17 cellular contexts compared by ENCODE assay signal in the genomic region with DNA sequence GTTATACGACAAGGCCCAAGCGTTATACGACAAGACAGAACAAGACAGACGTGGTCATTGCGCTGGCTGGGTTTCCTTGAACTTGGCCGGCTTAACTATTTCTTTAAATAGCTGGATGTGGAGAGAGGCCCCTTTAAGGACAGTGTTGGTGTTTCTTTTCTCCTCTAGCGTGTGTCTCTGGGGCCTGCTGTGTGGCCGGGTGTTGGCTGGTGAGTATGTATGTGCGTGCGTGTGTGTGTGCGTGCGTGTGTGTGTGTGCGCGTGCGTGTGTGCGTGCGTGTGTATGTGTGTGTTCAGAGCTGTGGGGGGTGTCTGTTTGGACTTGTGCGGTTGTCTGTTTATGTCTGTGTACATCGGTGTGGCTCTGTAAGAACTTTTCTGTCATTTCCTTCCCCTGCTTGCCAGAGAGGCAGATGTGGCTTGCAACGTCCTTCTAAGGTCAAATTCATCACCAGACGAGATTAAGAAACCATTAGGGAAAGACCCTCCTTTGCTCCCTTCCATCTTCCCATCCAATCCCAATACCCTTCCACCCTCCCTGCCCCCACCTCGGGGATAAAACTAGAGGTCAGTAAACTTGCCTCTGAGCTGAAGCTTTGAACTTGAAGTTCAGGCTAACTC.
DNase-seq lines count a peak whose midpoint lies in the region; ATAC-seq, FAIRE-seq and TF ChIP-seq lines count a peak whose summit lies in the region.
"Had no signal": no experiment of that assay in that cellular context is flagged by ENCODE, and none has a peak within 500 bp of the region (broad histone marks: within the 10 kb centered on the region; RNA-seq: fewer than 3 reads in every experiment).

No MANE protein-coding gene starts in this region.

- TF ChIP-seq EP300 in HepG2 (IDR thresholded peaks at IDR 0.05; ENCODE audit: low read depth in 2 of 2, low read length in 2 of 2): no peak
- TF ChIP-seq EP300 in HepG2 (CRISPR knock-in tag; IDR thresholded peaks at IDR 0.05; ENCODE audit: borderline replicate concordance): no peak

- H2BK12ac ChIP-seq in mesenchymal stem cell (ENCODE audit: low read length in 2 of 2): peak overlapping the region in 1 of 2 experiments; percentile 89

- no peak overlapping the region for H2AK5ac ChIP-seq in mesenchymal stem cell (ENCODE audit: low read length, severe bottlenecking)

- no peak overlapping the region for H2BK15ac ChIP-seq in mesenchymal stem cell (ENCODE audit: low read depth, poor library complexity, severe bottlenecking)

- H2AFZ ChIP-seq in HepG2 (ENCODE audit: low read length): no peak overlapping the region
- no peak overlapping the region for H2AFZ ChIP-seq in mesenchymal stem cell (ENCODE audit: low read depth, low read length)

- 81% methylated on average over 22 of the region's 22 CpGs for WGBS in liver
- WGBS in HepG2 (ENCODE audit: low lambda C conversion rate): 87% methylated on average over 17 of the region's 22 CpGs
- 55% methylated on average over 19 of the region's 22 CpGs for WGBS in mesenchymal stem cell

- TF ChIP-seq CTCF in liver (IDR thresholded peaks at IDR 0.05; ENCODE audit: low read depth, low read length, missing input control) (no peak), HepG2 (CRISPR knock-in tag; IDR thresholded peaks at IDR 0.05) (no peak)

- BruUV-seq in HepG2 (replicated peaks; lab: Mats Ljungman, UMichigan): no TSS peak

- no peaks in the 10 kb centered on the region for H4K20me1 ChIP-seq in HepG2 (ENCODE audit: insufficient read depth, low read length)

- CTCF ChIA-PET in HepG2 (lab: Yijun Ruan, JAX; ENCODE audit: low intra/inter-chr PET ratio, low total read pairs): no interaction called here

- H3K36me3 Mint-ChIP-seq in activated T-helper 1 cell treated with anti-CD3 and anti-CD28 coated beads, Interleukin-12 subunit alpha, Interleukin-12 subunit beta, Interleukin-2, Interleukin-4 antibody, amounts not matched to agents 30 ng/mL and 10 ng/mL and 1 ng/mL, durations not matched to agents 14 hours and 24 hours and 36 hours (ENCODE audit: low read depth): no peaks in the 10 kb centered on the region

- peak overlapping the region; percentile 87 for H4K91ac ChIP-seq in mesenchymal stem cell (ENCODE audit: low read length)

- DNase-seq in HepG2 (ENCODE audit: low spot score): no peak
- DNase-seq in fibroblast of gingiva (ENCODE audit: low read depth): peak; percentile 64
- DNase-seq in mesenchymal stem cell: peak; percentile 98
- no peak for DNase-seq in posterior cingulate gyrus
- no peak for DNase-seq in RKO (ENCODE audit: low spot score)
- no peak for DNase-seq in activated T-helper 1 cell treated with anti-CD3 and anti-CD28 coated beads, Interleukin-12 subunit alpha, Interleukin-12 subunit beta, Interleukin-2, Interleukin-4 antibody, amounts not matched to agents 30 ng/mL and 10 ng/mL and 1 ng/mL, durations not matched to agents 14 hours and 24 hours and 36 hours (ENCODE audit: low spot score)
- DNase-seq: activated CD4-positive, alpha-beta memory T cell treated with anti-CD3 and anti-CD28 coated beads, Interleukin-2, amount 10 ng/mL, durations not matched to agents 7 days and 5 days; effector memory CD8-positive, alpha-beta T cell; NCI-H2029 treated with DMSO at 0.1 percent for 48 hours; NCI-H774; SIG-M5 had no signal

- H3K4me3 ChIP-seq in liver (ENCODE audit: low read depth in 1 of 3, low read length in 3 of 3) (no peak overlapping the region), HepG2 (replicated peaks in 1 of 3; ENCODE audit: insufficient read depth in 1 of 3, low read depth in 2 of 3, low read length in 3 of 3) (no peak overlapping the region), mesenchymal stem cell (ENCODE audit: insufficient read depth in 1 of 2, low read depth in 1 of 2, low read length in 2 of 2) (peak overlapping the region in 1 of 2 experiments; percentile 40)
- H3K4me3 ChIP-seq: A549, HAP-1, skin epidermis had no signal

- POLR2A ChIA-PET in HepG2 (lab: Yijun Ruan, JAX): no interaction called here

- in situ Hi-C loops in HepG2 (cut with HindIII; ENCODE audit: extremely low pct_ligation_motif_present, low pct_unique_long_range_greater_than_20kb): no loop called here

- no peak overlapping the region for H3K27ac Mint-ChIP-seq in activated T-helper 1 cell treated with anti-CD3 and anti-CD28 coated beads, Interleukin-12 subunit alpha, Interleukin-12 subunit beta, Interleukin-2, Interleukin-4 antibody, amounts not matched to agents 30 ng/mL and 10 ng/mL and 1 ng/mL, durations not matched to agents 14 hours and 24 hours and 36 hours
- H3K27ac Mint-ChIP-seq: activated CD4-positive, alpha-beta memory T cell treated with anti-CD3 and anti-CD28 coated beads, Interleukin-2, amount 10 ng/mL, durations not matched to agents 7 days and 5 days; effector memory CD8-positive, alpha-beta T cell had no signal

- TF ChIP-seq POLR2A in HepG2 (IDR thresholded peaks at IDR 0.05; ENCODE audit: insufficient read depth in 1 of 2, low read depth in 2 of 2, low read length in 2 of 2): no peak

- no peaks in the 10 kb centered on the region for H3K27me3 Mint-ChIP-seq in activated T-helper 1 cell treated with anti-CD3 and anti-CD28 coated beads, Interleukin-12 subunit alpha, Interleukin-12 subunit beta, Interleukin-2, Interleukin-4 antibody, amounts not matched to agents 30 ng/mL and 10 ng/mL and 1 ng/mL, durations not matched to agents 14 hours and 24 hours and 36 hours (ENCODE audit: insufficient read depth)
- H3K27me3 Mint-ChIP-seq: activated CD4-positive, alpha-beta memory T cell treated with anti-CD3 and anti-CD28 coated beads, Interleukin-2, amount 10 ng/mL, durations not matched to agents 7 days and 5 days; effector memory CD8-positive, alpha-beta T cell had no signal

- H3K9ac ChIP-seq in liver (ENCODE audit: low read depth in 1 of 2, low read length in 2 of 2) (no peak overlapping the region), HepG2 (ENCODE audit: insufficient read depth, low read depth, low read length) (no peak overlapping the region), mesenchymal stem cell (ENCODE audit: low read length) (peak overlapping the region; percentile 67)

- H3K23ac ChIP-seq in mesenchymal stem cell (ENCODE audit: low read length in 2 of 2): no peak overlapping the region

- peak overlapping the region; percentile 21 for H2BK120ac ChIP-seq in mesenchymal stem cell (ENCODE audit: low read depth, low read length)

- ATAC-seq in HepG2 (no peak), HG03442 (IDR thresholded peaks at IDR 0.05; ENCODE audit: unreplicated experiment) (no peak)
- ATAC-seq: A549; effector memory CD8-positive, alpha-beta T cell had no signal

- H3K27me3 ChIP-seq in liver (ENCODE audit: control insufficient read depth in 4 of 4, insufficient read depth in 4 of 4, low read length in 3 of 4) (no peaks in the 10 kb centered on the region), HepG2 (ENCODE audit: control insufficient read depth in 1 of 2, insufficient read depth in 2 of 2, low read length in 2 of 2) (no peaks in the 10 kb centered on the region), mesenchymal stem cell (ENCODE audit: control insufficient read depth in 1 of 2, insufficient read depth in 1 of 2, low read length in 2 of 2) (no peaks in the 10 kb centered on the region)

- H3K27ac ChIP-seq in liver (ENCODE audit: low read depth in 1 of 2, low read length in 2 of 2) (no peak overlapping the region), HepG2 (ENCODE audit: extremely low read length, insufficient read depth, low read length) (no peak overlapping the region), mesenchymal stem cell (ENCODE audit: low read length, poor library complexity, severe bottlenecking) (no peak overlapping the region)
- H3K27ac ChIP-seq: A549, skin epidermis had no signal

- H3K4me1 ChIP-seq in liver (ENCODE audit: control insufficient read depth in 4 of 4, insufficient read depth in 4 of 4, low read length in 3 of 4): no peaks in the 10 kb centered on the region
- H3K4me1 ChIP-seq in HepG2 (ENCODE audit: insufficient read depth, low read length): 0 out of 2 replicates have a peak, but pooled peaks cover 5% of the 10 kb centered on the region
- H3K4me1 ChIP-seq in mesenchymal stem cell (ENCODE audit: control insufficient read depth, insufficient read depth, low read depth, low read length): no peaks in the 10 kb centered on the region

- peak overlapping the region; percentile 80 for H4K8ac ChIP-seq in mesenchymal stem cell (ENCODE audit: low read length)

- no peaks in the 10 kb centered on the region for H3K9me3 Mint-ChIP-seq in activated T-helper 1 cell treated with anti-CD3 and anti-CD28 coated beads, Interleukin-12 subunit alpha, Interleukin-12 subunit beta, Interleukin-2, Interleukin-4 antibody, amounts not matched to agents 30 ng/mL and 10 ng/mL and 1 ng/mL, durations not matched to agents 14 hours and 24 hours and 36 hours

- no peaks in the 10 kb centered on the region for H3K79me2 ChIP-seq in HepG2 (ENCODE audit: insufficient read depth, low read length)

- no peaks in the 10 kb centered on the region for H3K4me1 Mint-ChIP-seq in activated T-helper 1 cell treated with anti-CD3 and anti-CD28 coated beads, Interleukin-12 subunit alpha, Interleukin-12 subunit beta, Interleukin-2, Interleukin-4 antibody, amounts not matched to agents 30 ng/mL and 10 ng/mL and 1 ng/mL, durations not matched to agents 14 hours and 24 hours and 36 hours (ENCODE audit: low read depth)
- H3K4me1 Mint-ChIP-seq: activated CD4-positive, alpha-beta memory T cell treated with anti-CD3 and anti-CD28 coated beads, Interleukin-2, amount 10 ng/mL, durations not matched to agents 7 days and 5 days had no signal

- H3K4me3 Mint-ChIP-seq in activated T-helper 1 cell treated with anti-CD3 and anti-CD28 coated beads, Interleukin-12 subunit alpha, Interleukin-12 subunit beta, Interleukin-2, Interleukin-4 antibody, amounts not matched to agents 30 ng/mL and 10 ng/mL and 1 ng/mL, durations not matched to agents 14 hours and 24 hours and 36 hours: no peak overlapping the region
- H3K4me3 Mint-ChIP-seq: activated CD4-positive, alpha-beta memory T cell treated with anti-CD3 and anti-CD28 coated beads, Interleukin-2, amount 10 ng/mL, durations not matched to agents 7 days and 5 days; effector memory CD8-positive, alpha-beta T cell had no signal

- intact Hi-C loops in HepG2 (cut with micrococcal nuclease; ENCODE audit: unreplicated experiment) (no loop called here), posterior cingulate gyrus (cut with DNase I) (no loop called here)
- intact Hi-C loops in activated T-helper 1 cell treated with anti-CD3 and anti-CD28 coated beads, Interleukin-12 subunit alpha, Interleukin-12 subunit beta, Interleukin-2, Interleukin-4 antibody, amounts not matched to agents 30 ng/mL and 10 ng/mL and 1 ng/mL, durations not matched to agents 14 hours and 24 hours and 36 hours (cut with micrococcal nuclease): no loop called here

- H3K9me3 ChIP-seq in liver (ENCODE audit: control insufficient read depth in 4 of 4, low read length in 3 of 4) (no peaks in the 10 kb centered on the region), HepG2 (ENCODE audit: low read length) (no peaks in the 10 kb centered on the region), mesenchymal stem cell (ENCODE audit: control insufficient read depth, low read length) (no peaks in the 10 kb centered on the region)
- H3K9me3 ChIP-seq: A549, HAP-1 had no signal

- no peak overlapping the region for H3K14ac ChIP-seq in mesenchymal stem cell (ENCODE audit: low read length in 2 of 2)

- TF ChIP-seq RAD21 in liver (IDR thresholded peaks at IDR 0.05) (peak in 1 of 2 donors; percentile 6), HepG2 (CRISPR knock-in tag; IDR thresholded peaks at IDR 0.05) (no peak)

- no peaks in the 10 kb centered on the region for H3K79me1 ChIP-seq in mesenchymal stem cell (replicated peaks; ENCODE audit: low read length, poor library complexity, severe bottlenecking)

- H3K4me2 ChIP-seq in HepG2 (ENCODE audit: low read depth, low read length): no peak overlapping the region
- no peak overlapping the region for H3K4me2 ChIP-seq in mesenchymal stem cell (ENCODE audit: low read length, poor library complexity, severe bottlenecking)
- H3K4me2 ChIP-seq: A549 had no signal

- peak overlapping the region; percentile 15 to 83 for H3K18ac ChIP-seq in mesenchymal stem cell (ENCODE audit: low read depth in 1 of 2, low read length in 2 of 2)

- no peak overlapping the region for H2BK5ac ChIP-seq in mesenchymal stem cell (ENCODE audit: low read depth, low read length, poor library complexity, severe bottlenecking)

- no peaks in the 10 kb centered on the region for H3K36me3 ChIP-seq in liver (ENCODE audit: control insufficient read depth in 4 of 4, insufficient read depth in 3 of 4, low read depth in 1 of 4, low read length in 3 of 4)
- H3K36me3 ChIP-seq in HepG2 (replicated peaks in 1 of 2; ENCODE audit: control insufficient read depth in 1 of 2, insufficient read depth in 2 of 2, low read length in 2 of 2): no peaks in the 10 kb centered on the region
- H3K36me3 ChIP-seq in mesenchymal stem cell (ENCODE audit: control insufficient read depth in 1 of 2, insufficient read depth in 2 of 2, low read depth in 1 of 2, low read length in 2 of 2): no peaks in the 10 kb centered on the region
- H3K36me3 ChIP-seq: HAP-1 had no signal

- no peak for FAIRE-seq in HepG2 (lab: Jason Lieb, UNC)
- FAIRE-seq: A549, D721Med had no signal

- H3K4ac ChIP-seq in mesenchymal stem cell (ENCODE audit: low read depth in 1 of 2, low read length in 2 of 2): peak overlapping the region in 1 of 2 experiments; percentile 51

Comparison
In these comparisons a context has a peak if more than half of its experiments do, and no peak if none do; other contexts are left out.
1. DNase-seq: peak in fibroblast of gingiva (single experiment) and mesenchymal stem cell (single experiment); none in HepG2 (single experiment), posterior cingulate gyrus (0 of 10), RKO (single experiment) and activated T-helper 1 cell treated with anti-CD3 and anti-CD28 coated beads, Interleukin-12 subunit alpha, Interleukin-12 subunit beta, Interleukin-2, Interleukin-4 antibody, amounts not matched to agents 30 ng/mL and 10 ng/mL and 1 ng/mL, durations not matched to agents 14 hours and 24 hours and 36 hours (single experiment).